8 cellular contexts compared by ENCODE assay signal in genomic region chr12:49043856-49044258, GRCh38. TPM values are rescaled to one million over a fixed set of nuclear protein-coding genes. Genes with fewer than 3 reads are reported as not detected.
DNase-seq lines count a peak whose midpoint lies in the region; ATAC-seq and TF ChIP-seq lines count a peak whose summit lies in the region.

No MANE protein-coding gene starts in this region.

- H3K79me2 ChIP-seq in HCT116 (ENCODE audit: insufficient read depth, low read length) (peaks cover 2% of the 10 kb centered on the region; the same call in 1 of the 2 replicates), SK-N-SH (ENCODE audit: insufficient read depth) (peaks cover 4% of the 10 kb centered on the region; the same call in 1 of the 2 replicates)

- WGBS in SK-N-SH (ENCODE audit: low lambda C conversion rate) = 72% methylated on average over 11 of the region's 11 CpGs
- WGBS in sigmoid colon, 2 donors = 54 to 61% methylated on average over 11 of the region's 11 CpGs

- H3K9me2 ChIP-seq in HCT116 (ENCODE audit: insufficient read depth) (no peaks in the 10 kb centered on the region), SK-N-SH (no peaks in the 10 kb centered on the region)

- POLR2A ChIA-PET in BJ (lab: Charles Lee) (no interaction called here), HCT116 (lab: Charles Lee) (no interaction called here), SK-N-SH (lab: Yijun Ruan, JAX) (interaction anchor here (0.9 kb wide), 1 partner anchor 12 kb away, joined by 3 read pairs; no protein-coding TSS in a partner anchor)

- RAD21 ChIA-PET in HCT116 (lab: Charles Lee; ENCODE audit: low non-redundant PET in 1 of 2, low total read pairs in 2 of 2, uncharacterized antibody in 2 of 2, unreplicated experiment in 2 of 2) = no interaction called here

- H3F3A ChIP-seq in SK-N-SH (replicated peaks; ENCODE audit: insufficient read depth) = no peaks in the 10 kb centered on the region

- no peak for TF ChIP-seq RAD21 in HCT116 (IDR thresholded peaks at IDR 0.05; ENCODE audit: low read depth)
- no peak for TF ChIP-seq RAD21 in SK-N-SH (IDR thresholded peaks at IDR 0.05; ENCODE audit: low read length)

- H4K20me1 ChIP-seq in HCT116 (ENCODE audit: insufficient read depth) = no peaks in the 10 kb centered on the region
- 0 out of 2 replicates have a peak, but pooled peaks cover under 1% of the 10 kb centered on the region for H4K20me1 ChIP-seq in SK-N-SH (ENCODE audit: insufficient read depth)

- BruUV-seq in HCT116 (replicated peaks; lab: Mats Ljungman, UMichigan) = TSS peak; percentile 10

- H2AFZ ChIP-seq in HCT116 (ENCODE audit: low read depth, low read length, poor library complexity, severe bottlenecking) (no peak overlapping the region), SK-N-SH (ENCODE audit: low read depth) (no peak overlapping the region)

- no peak overlapping the region for H3K4me2 ChIP-seq in HCT116 (ENCODE audit: low read length)
- H3K4me2 ChIP-seq in SK-N-SH = no peak overlapping the region

- H3K36me3 ChIP-seq in BJ (ENCODE audit: control insufficient read depth, insufficient read depth, low read length) (peaks cover 70% of the 10 kb centered on the region), HCT116 (ENCODE audit: control insufficient read depth in 1 of 2, insufficient read depth in 2 of 2, low read length in 2 of 2) (peaks cover 62 to 74% of the 10 kb centered on the region in 2 experiments; a peak in 3 of 4 replicates), SK-N-SH (replicated peaks in 1 of 2; ENCODE audit: control insufficient read depth in 1 of 2, insufficient read depth in 2 of 2, low read length in 1 of 2) (peaks cover 58 to 89% of the 10 kb centered on the region in 2 experiments), sigmoid colon (peaks cover 90 to 100% (median 95%) of the 10 kb centered on the region in 4 donors)

- intact Hi-C loops in HCT116 (cut with micrococcal nuclease) = no loop called here
- intact Hi-C loops in Right ventricle myocardium superior (cut with DNase I) = no loop called here
- intact Hi-C loops in sigmoid colon (cut with DNase I) = no loop called here

- H3K27ac ChIP-seq in HCT116 (ENCODE audit: low read depth, low read length) (no peak overlapping the region), SK-N-SH (ENCODE audit: low read depth in 2 of 2, low read length in 1 of 2) (no peak overlapping the region), sigmoid colon (no peak overlapping the region)

- TF ChIP-seq CTCF in BJ (IDR thresholded peaks at IDR 0.05; ENCODE audit: insufficient read depth, low read depth, low read length) = peak; percentile 81
- peak; percentile 25 to 93 (median 82); a peak in 5 of 6 replicates for TF ChIP-seq CTCF in HCT116 (IDR thresholded peaks at IDR 0.05 in 2 of 3, conservative IDR thresholded peaks at IDR 0.05 in 1 of 3; ENCODE audit: borderline replicate concordance in 1 of 3, insufficient read depth in 1 of 3, low read depth in 2 of 3, low read length in 2 of 3)
- peak; percentile 67 for TF ChIP-seq CTCF in SK-N-SH (IDR thresholded peaks at IDR 0.05)
- peak; percentile 39 to 63 (median 48) for TF ChIP-seq CTCF in sigmoid colon (IDR thresholded peaks at IDR 0.05)

- peak; percentile 86 for ATAC-seq in HCT116
- peak; percentile 47 for ATAC-seq in Right ventricle myocardium superior (ENCODE audit: poor library complexity)
- no peak for ATAC-seq in GM19023 (IDR thresholded peaks at IDR 0.05; ENCODE audit: unreplicated experiment)
- ATAC-seq in GM19452 (IDR thresholded peaks at IDR 0.05; ENCODE audit: unreplicated experiment) = no peak

- H3K4me3 ChIP-seq in BJ (ENCODE audit: low read depth, low read length) = no peak overlapping the region
- H3K4me3 ChIP-seq in HCT116 (replicated peaks in 1 of 2; ENCODE audit: low read depth in 1 of 2, low read length in 2 of 2) = no peak overlapping the region
- H3K4me3 ChIP-seq in SK-N-SH (ENCODE audit: low read depth in 2 of 2, low read length in 1 of 2) = no peak overlapping the region
- H3K4me3 ChIP-seq in sigmoid colon = no peak overlapping the region

- DNase-seq in BJ (ENCODE audit: low read depth) (no peak), HCT116 (ENCODE audit: low read depth, low spot score) (no peak), SK-N-SH (peak; percentile 80), Right ventricle myocardium superior (peak; percentile 80), sigmoid colon (peak; percentile 80)
- DNase-seq in activated gamma-delta T cell treated with anti-CD3 and anti-CD28 coated beads, Interleukin-2, amount 50 U/mL, for 16 hours (ENCODE audit: low read depth) = peak; percentile 63

- TF ChIP-seq POLR2A in HCT116 (IDR thresholded peaks at IDR 0.05; ENCODE audit: borderline replicate concordance, extremely low read depth, insufficient read depth, insufficient read length) (no peak), sigmoid colon (IDR thresholded peaks at IDR 0.05) (no peak)

- H3K9me3 ChIP-seq in HCT116 (ENCODE audit: control insufficient read depth in 1 of 2, insufficient read depth in 1 of 2, low read depth in 1 of 2, low read length in 2 of 2) (no peaks in the 10 kb centered on the region), SK-N-SH (no peaks in the 10 kb centered on the region), sigmoid colon (no peaks in the 10 kb centered on the region)

- CTCF ChIA-PET in BJ (lab: Yijun Ruan, JAX) = interaction anchor here (0.9 to 3.9 kb wide), 9 partner anchors 9 to 50 kb away, joined by 3 to 33 read pairs (median 4); no protein-coding TSS in a partner anchor
- CTCF ChIA-PET in HCT116 (lab: Charles Lee) = interaction anchor here (0.6 to 2.1 kb wide), 13 partner anchors 8 to 87 kb away, joined by 3 to 16 read pairs (median 4); partner anchors contain the start of genes ARF3, PRKAG1, RHEBL1 and WNT1
- CTCF ChIA-PET in SK-N-SH (lab: Yijun Ruan, JAX) = interaction anchor here (0.6 to 5.2 kb wide), 25 partner anchors 9 to 236 kb away, joined by 3 to 49 read pairs (median 5); partner anchors contain the start of genes DDN, FKBP11, KMT2D and PRKAG1

- H3K4me1 ChIP-seq in HCT116 (ENCODE audit: control insufficient read depth in 1 of 2, insufficient read depth in 2 of 2, low read length in 2 of 2) (no peaks in the 10 kb centered on the region), SK-N-SH (ENCODE audit: control insufficient read depth in 1 of 2, insufficient read depth in 2 of 2, low read depth in 1 of 2, low read length in 1 of 2) (no peaks in the 10 kb centered on the region), sigmoid colon (no peaks in the 10 kb centered on the region)

- H3K9ac ChIP-seq in HCT116 (ENCODE audit: low read length) = no peak overlapping the region
- H3K9ac ChIP-seq in SK-N-SH = no peak overlapping the region

- no peaks in the 10 kb centered on the region for H3K27me3 ChIP-seq in BJ (ENCODE audit: control insufficient read depth, insufficient read depth, low read length)
- no peaks in the 10 kb centered on the region for H3K27me3 ChIP-seq in HCT116 (ENCODE audit: insufficient read depth, low read length)
- H3K27me3 ChIP-seq in SK-N-SH (ENCODE audit: insufficient read depth) = no peaks in the 10 kb centered on the region
- no peaks in the 10 kb centered on the region for H3K27me3 ChIP-seq in sigmoid colon

- TF ChIP-seq EP300 in SK-N-SH (IDR thresholded peaks at IDR 0.05; ENCODE audit: borderline replicate concordance in 1 of 2, low read depth in 1 of 2, low read length in 1 of 2) (no peak), sigmoid colon (IDR thresholded peaks at IDR 0.05) (no peak)

RNA-seq across cellular contexts. Expression of gene KMT2D, which starts 16.7 kb away (rescaled TPM):
- 8.2 and 9.7 TPM in 2 replicates for polyA plus RNA-seq in BJ (2011; rRNA removed)
- polyA minus RNA-seq in BJ (2011; rRNA and poly(A)+ RNA removed) = 19.1 and 25.5 TPM in 2 replicates
- 71.3 TPM for total RNA-seq in HCT116 (2021; ENCODE audit: unreplicated experiment)
- 48.0 and 54.6 TPM in 2 replicates for polyA plus RNA-seq in HCT116 (2012)
- polyA plus RNA-seq in SK-N-SH (2012; rRNA removed) = 16.3 and 30.5 TPM in 2 replicates
- polyA plus RNA-seq in SK-N-SH (2012; cell fraction: cytosol; rRNA removed) = 12.4 and 21.2 TPM in 2 replicates
- 73.8 and 91.4 TPM in 2 replicates for polyA plus RNA-seq in SK-N-SH (2012; cell fraction: nucleus; rRNA removed)
- 38.1 TPM for total RNA-seq in Right ventricle myocardium superior
- total RNA-seq in sigmoid colon = 10 to 100 TPM; 18.2 to 52.9 (median 30.6) TPM
- polyA plus RNA-seq in sigmoid colon = 10 to 100 TPM in 2 of 3 donors, 1 to 10 TPM in 1; 1.8 to 61.8 (median 10.2) TPM

RNA-seq across cellular contexts. Expression of gene PRKAG1, which starts 25.3 kb away (rescaled TPM):
- polyA plus RNA-seq in BJ (2011; rRNA removed) (94.1 and 127 TPM in 2 replicates), SK-N-SH (2012; rRNA removed) (75.1 and 113 TPM in 2 replicates), sigmoid colon (10 to 100 TPM; 48.6 to 71.2 (median 61.3) TPM)
- 24.5 and 37.1 TPM in 2 replicates for polyA minus RNA-seq in BJ (2011; rRNA and poly(A)+ RNA removed)
- total RNA-seq in HCT116 (2021; ENCODE audit: unreplicated experiment) (64.6 TPM), Right ventricle myocardium superior (92.8 TPM), sigmoid colon (10 to 100 TPM; 49.6 to 71.3 (median 60.0) TPM)
- 55.8 and 63.1 TPM in 2 replicates for polyA plus RNA-seq in HCT116 (2012)
- 90.8 and 99.1 TPM in 2 replicates for polyA plus RNA-seq in SK-N-SH (2012; cell fraction: cytosol; rRNA removed)
- 50.3 and 85.4 TPM in 2 replicates for polyA plus RNA-seq in SK-N-SH (2012; cell fraction: nucleus; rRNA removed)

RNA-seq across cellular contexts. Expression of gene RHEBL1, which starts 25.9 kb away (rescaled TPM):
- 0.82 and 1.3 TPM in 2 replicates for polyA plus RNA-seq in BJ (2011; rRNA removed)
- polyA minus RNA-seq in BJ (2011; rRNA and poly(A)+ RNA removed) = 0.57 and 0.62 TPM in 2 replicates
- total RNA-seq in HCT116 (2021; ENCODE audit: unreplicated experiment) = 2.8 TPM
- polyA plus RNA-seq in HCT116 (2012) = 2.9 and 4.2 TPM in 2 replicates
- polyA plus RNA-seq in SK-N-SH (2012; rRNA removed) = 2.2 and 2.3 TPM in 2 replicates
- 1.6 and 2.9 TPM in 2 replicates for polyA plus RNA-seq in SK-N-SH (2012; cell fraction: cytosol; rRNA removed)
- polyA plus RNA-seq in SK-N-SH (2012; cell fraction: nucleus; rRNA removed) = 1.4 and 2.4 TPM in 2 replicates
- 0.48 TPM for total RNA-seq in Right ventricle myocardium superior
- total RNA-seq in sigmoid colon = under 1 TPM in 1 of 4 donors, not detected in 3; 0.36 TPM
- 1 to 10 TPM in 1 of 3 donors, not detected in 2; 2.2 TPM for polyA plus RNA-seq in sigmoid colon

RNA-seq across cellular contexts. Expression of gene DDN, which starts 44.7 kb away (rescaled TPM):
- polyA plus RNA-seq in BJ (2011; rRNA removed) (0.02 and 0.07 TPM in 2 replicates), SK-N-SH (2012; rRNA removed) (0.20 and 0.24 TPM in 2 replicates), sigmoid colon (under 1 TPM in 2 of 3 donors, not detected in 1; 0.60 to 0.69 TPM)
- 0.10 TPM in 1 of 2 replicates, not detected in the other for polyA minus RNA-seq in BJ (2011; rRNA and poly(A)+ RNA removed)
- total RNA-seq in HCT116 (2021; ENCODE audit: unreplicated experiment) (8.1 TPM), Right ventricle myocardium superior (0.78 TPM), sigmoid colon (under 1 TPM in 1 of 4 donors, not detected in 3; 0.14 TPM)
- 1.7 and 2.8 TPM in 2 replicates for polyA plus RNA-seq in HCT116 (2012)
- 0.17 TPM in 2 replicates for polyA plus RNA-seq in SK-N-SH (2012; cell fraction: cytosol; rRNA removed)
- 0.99 and 1.4 TPM in 2 replicates for polyA plus RNA-seq in SK-N-SH (2012; cell fraction: nucleus; rRNA removed)

RNA-seq across cellular contexts. Expression of gene DHH, which starts 50.7 kb away (rescaled TPM):
- polyA plus RNA-seq in BJ (2011; rRNA removed) (not detected in 2 replicates), SK-N-SH (2012; rRNA removed) (0.08 and 0.13 TPM in 2 replicates), sigmoid colon (under 1 TPM in 1 of 3 donors, not detected in 2; 0.63 TPM)
- polyA minus RNA-seq in BJ (2011; rRNA and poly(A)+ RNA removed) = 0.21 TPM in 1 of 2 replicates, not detected in the other
- total RNA-seq in HCT116 (2021; ENCODE audit: unreplicated experiment) (0.22 TPM), Right ventricle myocardium superior (0.32 TPM), sigmoid colon (under 1 TPM in 2 of 4 donors, not detected in 2; 0.14 to 0.83 TPM)
- 0.05 and 0.09 TPM in 2 replicates for polyA plus RNA-seq in HCT116 (2012)
- 0.03 and 0.08 TPM in 2 replicates for polyA plus RNA-seq in SK-N-SH (2012; cell fraction: cytosol; rRNA removed)
- 0.12 and 0.14 TPM in 2 replicates for polyA plus RNA-seq in SK-N-SH (2012; cell fraction: nucleus; rRNA removed)

Comparison
In these comparisons a context has a peak if more than half of its experiments do, and no peak if none do; other contexts are left out.
1. DNase-seq: peak in SK-N-SH (single experiment), activated gamma-delta T cell treated with anti-CD3 and anti-CD28 coated beads, Interleukin-2, amount 50 U/mL, for 16 hours (single experiment), Right ventricle myocardium superior (single experiment) and sigmoid colon (single experiment); none in BJ (single experiment) and HCT116 (single experiment).
2. ATAC-seq: peak in HCT116 (single experiment) and Right ventricle myocardium superior (single experiment); none in GM19023 (single experiment) and GM19452 (single experiment).
3. Peak in every context shown above with its lines, with median percentiles within 50 percentile points of each other: CTCF ChIP-seq.